8 cellular contexts compared by ENCODE assay signal in the genomic region with DNA sequence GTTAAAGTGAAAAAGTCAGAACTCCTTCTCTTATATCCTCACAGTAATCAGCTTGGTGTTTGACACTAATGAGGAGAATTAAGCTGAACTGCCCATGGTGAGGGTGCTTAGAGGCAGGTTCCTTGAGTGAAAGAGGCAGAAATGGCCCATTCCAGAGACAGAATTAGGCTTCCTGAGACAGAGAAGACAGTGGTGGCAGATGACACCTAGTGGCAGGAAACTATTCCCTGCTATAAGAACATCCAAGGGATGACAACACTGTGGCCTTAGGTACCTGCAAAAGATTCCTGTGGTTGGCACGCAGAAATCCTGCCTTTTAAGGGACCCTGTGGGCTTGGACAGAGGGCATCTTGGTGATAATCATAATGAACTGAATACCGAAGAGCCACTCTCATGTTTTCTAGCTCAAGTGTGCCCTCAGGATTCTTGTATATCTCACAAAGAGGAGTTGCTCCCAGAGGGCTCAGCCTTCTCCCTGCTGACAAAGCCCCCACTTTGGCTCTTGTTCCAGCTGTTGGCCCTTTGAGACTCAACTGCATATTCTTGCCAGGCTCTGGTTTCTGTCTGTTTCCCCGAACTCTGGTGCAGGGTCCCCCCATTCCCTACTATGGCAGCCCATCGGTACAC. TPM values are rescaled to one million over a fixed set of nuclear protein-coding genes. Genes with fewer than 3 reads are reported as not detected.
DNase-seq lines count a peak whose midpoint lies in the region; ATAC-seq, FAIRE-seq and TF ChIP-seq lines count a peak whose summit lies in the region.

No MANE protein-coding gene starts in this region.

- CTCF ChIA-PET in endothelial cell of umbilical vein (lab: Charles Lee), result interaction anchor here (0.7 to 3.5 kb wide), 9 partner anchors 12 to 396 kb away, joined by 3 to 17 read pairs (median 5); no protein-coding TSS in a partner anchor

- no peak overlapping the region for H2BK5ac ChIP-seq in mesendoderm (ENCODE audit: low read length)

- H3K4me3 Mint-ChIP-seq in stimulated activated naive CD8-positive, alpha-beta T cell treated with anti-CD3 and anti-CD28 coated beads, Interleukin-15, amount 100 ng/mL, for 72 hours, result no peak overlapping the region

- TF ChIP-seq POLR2A in endothelial cell of umbilical vein (IDR thresholded peaks at IDR 0.05; ENCODE audit: low read depth, low read length), result no peak

- H3K4ac ChIP-seq in mesendoderm (ENCODE audit: low read depth, low read length), result no peak overlapping the region

- no peaks in the 10 kb centered on the region for H3K36me3 ChIP-seq in Loucy (ENCODE audit: insufficient read depth, low read length)
- H3K36me3 ChIP-seq in endothelial cell of umbilical vein (ENCODE audit: control insufficient read depth in 2 of 2, extremely low read depth in 1 of 2, insufficient read depth in 2 of 2, low read length in 2 of 2), result no peaks in the 10 kb centered on the region
- H3K36me3 ChIP-seq in mesendoderm (ENCODE audit: control insufficient read depth, insufficient read depth, low read length), result no peaks in the 10 kb centered on the region

- no peaks in the 10 kb centered on the region for H3K9me2 ChIP-seq in Loucy (replicated peaks; ENCODE audit: low read depth, low read length)

- H3K18ac ChIP-seq in mesendoderm (ENCODE audit: low read length), result no peak overlapping the region

- H3K9me3 Mint-ChIP-seq in stimulated activated naive CD8-positive, alpha-beta T cell treated with anti-CD3 and anti-CD28 coated beads, Interleukin-15, amount 100 ng/mL, for 72 hours, result no peaks in the 10 kb centered on the region

- H3K27me3 ChIP-seq in Loucy (ENCODE audit: insufficient read depth, low read length, poor library complexity, severe bottlenecking) (no peaks in the 10 kb centered on the region), endothelial cell of umbilical vein (ENCODE audit: control insufficient read depth in 2 of 2, insufficient read depth in 2 of 2, low read length in 2 of 2) (peaks cover 37 to 77% of the 10 kb centered on the region in 2 experiments), mesendoderm (ENCODE audit: insufficient read depth, low read length, poor library complexity) (no peaks in the 10 kb centered on the region)

- dilution Hi-C loops in endothelial cell of umbilical vein (cut with MboI; ENCODE audit: extremely low pct_ligation_motif_present, low sequenced_read_pairs), result no loop called here

- H3K27me3 Mint-ChIP-seq in stimulated activated naive CD8-positive, alpha-beta T cell treated with anti-CD3 and anti-CD28 coated beads, Interleukin-15, amount 100 ng/mL, for 72 hours, result peaks cover 32% of the 10 kb centered on the region

- no peak for FAIRE-seq in RCC 7860 (lab: Jason Lieb, UNC)
- peak; percentile 63 for FAIRE-seq in endothelial cell of umbilical vein (lab: Jason Lieb, UNC)

- peak; percentile 63 for ATAC-seq in stimulated activated naive CD8-positive, alpha-beta T cell treated with anti-CD3 and anti-CD28 coated beads, Interleukin-15, amount 100 ng/mL, for 72 hours
- ATAC-seq in stimulated activated naive CD8-positive, alpha-beta T cell treated with anti-CD3 and anti-CD28 coated beads, Interleukin-15, Interleukin-2, amounts not matched to agents 100 U/mL and 50 U/mL, for 24 hours, result no peak
- no peak for ATAC-seq in GM21423 (IDR thresholded peaks at IDR 0.05; ENCODE audit: unreplicated experiment)

- no peak overlapping the region for H3K4me2 ChIP-seq in Loucy (ENCODE audit: low read depth, low read length, poor library complexity, severe bottlenecking)
- H3K4me2 ChIP-seq in endothelial cell of umbilical vein (ENCODE audit: insufficient read depth, low read length), result no peak overlapping the region
- H3K4me2 ChIP-seq in mesendoderm (ENCODE audit: low read length), result no peak overlapping the region

- H3K4me1 ChIP-seq in Loucy (ENCODE audit: insufficient read depth, low read length, poor library complexity, severe bottlenecking) (no peaks in the 10 kb centered on the region), endothelial cell of umbilical vein (ENCODE audit: control insufficient read depth, extremely low read depth, insufficient read depth, low read length) (no peaks in the 10 kb centered on the region), mesendoderm (ENCODE audit: control insufficient read depth, low read depth, low read length) (no peaks in the 10 kb centered on the region)

- no peak overlapping the region for H3K23ac ChIP-seq in mesendoderm (ENCODE audit: low read length)

- intact Hi-C loops in endothelial cell of umbilical vein (cut with micrococcal nuclease), result loop anchor here (1.0 to 10.0 kb wide), 3 partner anchors 276 to 396 kb away; no protein-coding TSS in a partner anchor

- no peaks in the 10 kb centered on the region for H3K4me1 Mint-ChIP-seq in stimulated activated naive CD8-positive, alpha-beta T cell treated with anti-CD3 and anti-CD28 coated beads, Interleukin-15, amount 100 ng/mL, for 72 hours

- H4K20me1 ChIP-seq in Loucy (ENCODE audit: insufficient read depth, low read length, poor library complexity, severe bottlenecking) (no peaks in the 10 kb centered on the region), endothelial cell of umbilical vein (replicated peaks; ENCODE audit: control insufficient read depth, extremely low read depth, insufficient read depth, low read length) (no peaks in the 10 kb centered on the region)

- no peaks in the 10 kb centered on the region for H3K9me3 ChIP-seq in Loucy (ENCODE audit: insufficient read depth, low read depth, low read length)
- H3K9me3 ChIP-seq in endothelial cell of umbilical vein (replicated peaks; ENCODE audit: control insufficient read depth, insufficient read depth, low read length), result no peaks in the 10 kb centered on the region

- WGBS in mesendoderm (ENCODE audit: extremely low coverage, insufficient coverage, low lambda C conversion rate), result no CpG with 5 or more reads among the region's 4 CpGs

- BruUV-seq in endothelial cell of umbilical vein (replicated peaks; lab: Mats Ljungman, UMichigan), result no TSS peak

- H2BK120ac ChIP-seq in mesendoderm (ENCODE audit: low read depth, low read length), result no peak overlapping the region

- H4K8ac ChIP-seq in mesendoderm (ENCODE audit: low read depth, low read length), result no peak overlapping the region

- H3K79me1 ChIP-seq in mesendoderm (ENCODE audit: low read length), result no peaks in the 10 kb centered on the region

- H3K4me3 ChIP-seq in Loucy (ENCODE audit: low read length, poor library complexity, severe bottlenecking) (no peak overlapping the region), endothelial cell of umbilical vein (replicated peaks in 1 of 3; ENCODE audit: insufficient read depth in 1 of 3, low read depth in 1 of 3, low read length in 3 of 3) (no peak overlapping the region), mesendoderm (ENCODE audit: low read length) (no peak overlapping the region)

- H3K27ac ChIP-seq in endothelial cell of umbilical vein (ENCODE audit: insufficient read depth, low read depth, low read length) (no peak overlapping the region), mesendoderm (ENCODE audit: low read depth, low read length) (no peak overlapping the region)

- no peak overlapping the region for H2AK5ac ChIP-seq in mesendoderm (ENCODE audit: low read length)

- no peaks in the 10 kb centered on the region for H3K9me1 ChIP-seq in endothelial cell of umbilical vein (replicated peaks; ENCODE audit: control insufficient read depth, extremely low read depth, insufficient read depth, low read length)

- POLR2A ChIA-PET in endothelial cell of umbilical vein (lab: Charles Lee), result no interaction called here

- H2AFZ ChIP-seq in Loucy (ENCODE audit: low read length) (no peak overlapping the region; the same call in 1 of the 2 replicates), endothelial cell of umbilical vein (ENCODE audit: low read depth, low read length) (no peak overlapping the region)

- H3F3A ChIP-seq in Loucy (ENCODE audit: low read depth), result no peaks in the 10 kb centered on the region

- TF ChIP-seq CTCF in Loucy (conservative IDR thresholded peaks at IDR 0.05; ENCODE audit: low read length) (peak; percentile 70), endothelial cell of umbilical vein (IDR thresholded peaks at IDR 0.05; ENCODE audit: extremely low read depth in 1 of 2, insufficient read depth in 1 of 2, low read depth in 1 of 2, low read length in 2 of 2) (peak; percentile 35 to 53)

- no peak overlapping the region for H3K27ac Mint-ChIP-seq in stimulated activated naive CD8-positive, alpha-beta T cell treated with anti-CD3 and anti-CD28 coated beads, Interleukin-15, amount 100 ng/mL, for 72 hours

- H3K9ac ChIP-seq in Loucy (ENCODE audit: low read depth, low read length, poor library complexity, severe bottlenecking) (no peak overlapping the region), endothelial cell of umbilical vein (replicated peaks; ENCODE audit: extremely low read depth, insufficient read depth, low read length) (no peak overlapping the region), mesendoderm (ENCODE audit: low read length) (no peak overlapping the region)

- H3K56ac ChIP-seq in mesendoderm (ENCODE audit: low read length), result no peak overlapping the region

- no peak for DNase-seq in stimulated activated naive CD8-positive, alpha-beta T cell treated with anti-CD3 and anti-CD28 coated beads, Interleukin-15, amount 100 ng/mL, for 72 hours
- DNase-seq in stimulated activated naive CD8-positive, alpha-beta T cell treated with anti-CD3 and anti-CD28 coated beads, Interleukin-15, Interleukin-2, amounts not matched to agents 100 U/mL and 50 U/mL, for 24 hours, result no peak
- peak; percentile 47 for DNase-seq in RCC 7860 (ENCODE audit: low spot score)
- DNase-seq in endothelial cell of umbilical vein (ENCODE audit: low read depth, low spot score), result peak; percentile 27
- DNase-seq in mesendoderm, result peak; percentile 65
- no peak for DNase-seq in NCI-H128 (lab: John Stamatoyannopoulos, UW; ENCODE audit: unreplicated experiment)

- H3K79me2 ChIP-seq in Loucy (ENCODE audit: insufficient read depth, low read length) (no peaks in the 10 kb centered on the region), endothelial cell of umbilical vein (ENCODE audit: control insufficient read depth, insufficient read depth, low read length) (no peaks in the 10 kb centered on the region), mesendoderm (ENCODE audit: control insufficient read depth, insufficient read depth, low read length) (no peaks in the 10 kb centered on the region)

- H2BK15ac ChIP-seq in mesendoderm (replicated peaks; ENCODE audit: low read depth), result no peak overlapping the region

- H4K5ac ChIP-seq in mesendoderm (ENCODE audit: low read length), result no peak overlapping the region

TF ChIP-seq in endothelial cell of umbilical vein, 7 proteins besides CTCF, POLR2A, EP300 and RAD21 (continues in another document):
- no peak for TF ChIP-seq GATA2 (IDR thresholded peaks at IDR 0.05; ENCODE audit: insufficient read depth, insufficient read length, low read depth, low read length)

RNA-seq across cellular contexts. Expression of a gene that starts 56.0 kb away (rescaled TPM):
- total RNA-seq in endothelial cell of umbilical vein, result not detected in 2 replicates
- polyA plus RNA-seq in endothelial cell of umbilical vein, result not detected in 2 replicates
- polyA plus RNA-seq in endothelial cell of umbilical vein (2011; cell fraction: cytosol; rRNA removed), result not detected in 2 replicates
- polyA plus RNA-seq in endothelial cell of umbilical vein (2011; cell fraction: nucleus; rRNA removed), result not detected in 2 replicates
- not detected in 2 replicates for polyA plus RNA-seq in endothelial cell of umbilical vein (2012)
- polyA minus RNA-seq in endothelial cell of umbilical vein, result not detected in 2 replicates
- not detected for polyA minus RNA-seq in endothelial cell of umbilical vein (2011; cell fraction: cytosol; rRNA and poly(A)+ RNA removed)
- not detected in 2 replicates for polyA minus RNA-seq in endothelial cell of umbilical vein (2011; cell fraction: nucleus; rRNA and poly(A)+ RNA removed)
- polyA plus RNA-seq in mesendoderm (2013, experiment 1 of 2), result 0.06 TPM
- polyA plus RNA-seq in mesendoderm (2013, experiment 2 of 2), result 0.08 TPM

Comparison
In these comparisons a context has a peak if more than half of its experiments do, and no peak if none do; other contexts are left out.
1. DNase-seq: peak in RCC 7860 (single experiment), endothelial cell of umbilical vein (single experiment) and mesendoderm (single experiment); none in stimulated activated naive CD8-positive, alpha-beta T cell treated with anti-CD3 and anti-CD28 coated beads, Interleukin-15, amount 100 ng/mL, for 72 hours (0 of 2), stimulated activated naive CD8-positive, alpha-beta T cell treated with anti-CD3 and anti-CD28 coated beads, Interleukin-15, Interleukin-2, amounts not matched to agents 100 U/mL and 50 U/mL, for 24 hours (single experiment) and NCI-H128 (single experiment).